Comparison of ENCODE assay signal across 1 cellular context in the genomic region with DNA sequence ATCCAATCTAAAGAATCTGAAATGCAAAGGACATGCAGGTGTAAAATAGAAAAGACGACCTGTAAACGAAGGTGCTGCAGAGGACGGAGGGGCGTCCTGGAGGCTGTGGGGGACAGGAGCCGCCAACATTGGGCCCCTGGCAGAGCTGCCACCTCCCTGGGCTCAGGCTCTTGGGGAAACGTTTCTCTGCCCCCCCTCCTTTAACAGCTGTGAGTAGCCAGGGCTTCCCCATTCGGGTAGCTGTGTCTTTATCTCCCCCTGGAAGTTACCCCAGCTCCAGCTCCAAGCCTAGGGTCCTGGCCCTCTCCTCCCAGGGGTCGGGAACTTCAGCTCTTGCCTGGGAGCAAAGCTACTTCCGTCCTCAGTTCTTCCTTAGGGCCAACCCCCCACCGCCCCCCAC.
TF ChIP-seq lines count a peak whose summit lies in the region.

No MANE protein-coding gene starts in this region.

TF ChIP-seq in endothelial cell of umbilical vein, 7 proteins besides CTCF, POLR2A, EP300 and RAD21:
- TF ChIP-seq EZH2 (IDR thresholded peaks at IDR 0.05; ENCODE audit: borderline replicate concordance, low read depth, low read length, severe bottlenecking) = peak; percentile 34
- TF ChIP-seq, protein P1, sequence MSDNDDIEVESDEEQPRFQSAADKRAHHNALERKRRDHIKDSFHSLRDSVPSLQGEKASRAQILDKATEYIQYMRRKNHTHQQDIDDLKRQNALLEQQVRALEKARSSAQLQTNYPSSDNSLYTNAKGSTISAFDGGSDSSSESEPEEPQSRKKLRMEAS (IDR thresholded peaks at IDR 0.05; ENCODE audit: insufficient read depth, insufficient read length) = no peak
